In the genomic region with DNA sequence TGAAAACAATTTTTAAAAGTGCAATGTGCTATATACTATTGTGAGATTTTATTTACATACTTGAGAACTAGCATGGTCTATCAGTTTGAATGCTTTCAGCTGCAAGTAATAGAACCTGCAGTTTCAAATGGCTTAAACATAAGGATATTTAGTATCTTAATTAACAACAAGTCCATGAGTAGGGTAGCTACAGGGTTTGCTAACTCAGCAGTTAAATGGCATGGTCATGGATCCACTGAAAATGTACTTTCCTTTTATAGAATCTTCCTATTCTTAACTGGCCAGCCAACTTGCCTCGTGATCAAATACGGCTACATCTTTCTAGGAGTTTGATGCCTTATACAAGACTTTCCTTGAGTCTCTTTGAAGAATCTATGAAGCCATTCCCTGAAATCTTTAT, we compare ENCODE assay signal across 26 cellular contexts.
"Had no signal": no experiment of that assay in that cellular context is flagged by ENCODE, and none has a peak within 500 bp of the region (broad histone marks: within the 10 kb centered on the region; RNA-seq: fewer than 3 reads in every experiment).

No MANE protein-coding gene starts in this region.

- H3K27me3 ChIP-seq: esophagus squamous epithelium, gastrocnemius medialis, heart right ventricle, left lung had no signal

- ATAC-seq: effector memory CD8-positive, alpha-beta T cell; esophagus mucosa; gastrocnemius medialis; heart right ventricle; left cardiac atrium; left lung; left ventricle myocardium superior; lower lobe of right lung; mucosa of descending colon; naive thymus-derived CD8-positive, alpha-beta T cell had no signal

- DNase-seq: cortex of kidney; effector CD8-positive, alpha-beta T cell; effector memory CD8-positive, alpha-beta T cell; endodermal cell; erythroblast; esophagus squamous epithelium; foreskin fibroblast; foreskin melanocyte; gastrocnemius medialis; glutamatergic neuron; head of caudate nucleus; heart right ventricle; hippocampal formation; left cardiac atrium; left lung; left ventricle myocardium superior; lower lobe of right lung; mesenchymal stem cell; mucosa of descending colon; naive B cell; naive thymus-derived CD8-positive, alpha-beta T cell had no signal

- H3K4me3 ChIP-seq: esophagus squamous epithelium, gastrocnemius medialis, heart right ventricle, left lung, lower lobe of right lung, mucosa of descending colon had no signal

- H3K36me3 ChIP-seq: esophagus squamous epithelium, gastrocnemius medialis, heart right ventricle, left lung, lower lobe of right lung had no signal

- H3K9me3 ChIP-seq: esophagus squamous epithelium, gastrocnemius medialis, heart right ventricle, left lung, lower lobe of right lung, mucosa of descending colon had no signal

- H3K4me1 ChIP-seq: esophagus squamous epithelium, gastrocnemius medialis, heart right ventricle, left lung, lower lobe of right lung had no signal

- H3K27ac ChIP-seq: epithelial cell of prostate, esophagus squamous epithelium, gastrocnemius medialis, heart right ventricle, left lung, lower lobe of right lung had no signal

- FAIRE-seq: endometrium, islet of Langerhans, keratinocyte had no signal
